Comparison of ENCODE assay signal across 22 cellular contexts in the genomic region with DNA sequence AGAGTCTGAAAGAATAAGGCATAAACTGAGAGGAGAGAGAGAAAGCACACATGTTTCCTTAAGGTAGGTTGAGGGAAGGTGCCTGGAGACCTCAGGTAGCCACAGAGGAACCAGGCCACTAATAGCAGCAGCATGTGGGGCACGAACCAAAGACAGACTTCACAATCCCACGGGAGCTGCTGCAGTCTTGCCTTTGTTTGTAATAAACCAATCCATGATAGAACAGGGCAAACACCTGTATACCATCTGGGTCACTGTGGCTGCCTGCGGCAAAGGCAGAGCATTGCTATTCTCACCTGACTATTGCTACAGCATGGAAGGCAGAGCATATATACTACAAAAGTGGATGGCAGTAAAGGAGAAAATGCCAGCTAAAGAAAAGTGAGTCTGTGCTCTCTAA.
"Had no signal": no experiment of that assay in that cellular context is flagged by ENCODE, and none has a peak within 500 bp of the region (broad histone marks: within the 10 kb centered on the region; RNA-seq: fewer than 3 reads in every experiment).

No MANE protein-coding gene starts in this region.

- H3K4me1 ChIP-seq: ascending aorta, SJSA1 had no signal

- H3K27me3 ChIP-seq: ascending aorta, cardiac muscle cell, SJSA1 had no signal

- H3K4me3 ChIP-seq: ascending aorta, cardiac muscle cell, K562, SJSA1 had no signal

- ATAC-seq: activated CD8-positive, alpha-beta T cell treated with anti-CD3 and anti-CD28 coated beads for 36 hours; K562; Panc1 had no signal

- H3K9me3 ChIP-seq: ascending aorta, SJSA1, SK-N-SH had no signal

- H3K27ac ChIP-seq: ascending aorta, cardiac muscle cell, SJSA1 had no signal

- H3K36me3 ChIP-seq: ascending aorta, cardiac muscle cell had no signal

- DNase-seq: activated CD4-positive, alpha-beta T cell treated with anti-CD3 and anti-CD28 coated beads, Interleukin-2, amount 10 ng/mL, durations not matched to agents 24 days and 14 days; activated CD4-positive, alpha-beta T cell treated with anti-CD3 and anti-CD28 coated beads, Interleukin-2, amount 50 U/mL, for 4 hours; activated CD8-positive, alpha-beta T cell treated with anti-CD3 and anti-CD28 coated beads for 36 hours; activated gamma-delta T cell; activated naive CD4-positive, alpha-beta T cell treated with Interleukin-2 at 50 U/mL for 16 hours; activated naive CD8-positive, alpha-beta T cell treated with anti-CD3 and anti-CD28 coated beads, Interleukin-2, amount 10 ng/mL, durations not matched to agents 7 days and 5 days; activated T-cell treated with anti-CD3 and anti-CD28 coated beads, Interleukin-2, amount 50 U/mL, for 24 hours; amygdala; NCI-H1105; NCI-H1417 treated with DMSO at 0.1 percent for 48 hours; NCI-H187 treated with DMSO at 0.1 percent for 48 hours; NCI-H2081; NCI-H2227 treated with DMSO at 0.1 percent for 48 hours; NCI-H446; NCI-H524; SHP77 treated with DMSO at 0.1 percent for 48 hours; SK-N-SH had no signal
